In the genomic region with DNA sequence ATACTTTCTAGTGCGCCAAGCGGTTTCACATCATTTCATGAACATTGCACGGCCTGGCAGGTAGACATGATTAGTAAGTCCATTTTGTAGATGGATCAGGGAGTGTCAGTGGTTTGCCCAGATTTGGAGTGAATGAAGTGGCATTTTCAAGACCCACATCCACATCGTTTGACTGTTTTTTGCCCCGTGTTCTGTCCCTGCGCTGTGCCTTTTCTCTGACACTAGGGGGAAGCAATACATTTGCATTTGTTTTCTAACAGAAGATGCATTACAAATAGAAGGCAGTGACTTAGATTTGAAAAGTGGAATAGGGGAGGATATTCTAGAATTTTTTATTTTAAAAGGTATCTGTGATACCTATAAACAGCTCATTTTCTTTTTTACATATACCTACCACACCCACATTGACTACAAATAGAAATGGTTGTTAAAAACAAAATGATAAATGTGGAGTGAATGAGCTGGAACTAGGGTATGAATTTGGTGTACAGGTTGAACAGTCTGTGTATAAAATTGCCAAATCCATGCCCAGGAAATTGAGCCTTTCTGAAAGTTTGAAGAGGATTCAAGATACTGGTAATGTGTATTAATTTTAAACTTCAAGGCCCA, we compare ENCODE assay signal across 9 cellular contexts.
DNase-seq lines count a peak whose midpoint lies in the region; ATAC-seq, FAIRE-seq and TF ChIP-seq lines count a peak whose summit lies in the region.
"Had no signal": no experiment of that assay in that cellular context is flagged by ENCODE, and none has a peak within 500 bp of the region (broad histone marks: within the 10 kb centered on the region; RNA-seq: fewer than 3 reads in every experiment).

No MANE protein-coding gene starts in this region.

- FAIRE-seq in GM19239 (lab: Jason Lieb, UNC), result peak; percentile 31

- DNase-seq in Calu3 (peak; percentile 27), GM19239 (ENCODE audit: insufficient read length, low spot score) (no peak), NCI-H2107 (lab: John Stamatoyannopoulos, UW) (peak; percentile 48), osteoblast (ENCODE audit: insufficient read length, low spot score, missing footprints) (no peak), DMS153 treated with DMSO at 0.1 percent for 48 hours (lab: John Stamatoyannopoulos, UW; ENCODE audit: unreplicated experiment) (no peak), NCI-H128 (lab: John Stamatoyannopoulos, UW; ENCODE audit: unreplicated experiment) (no peak)

- H3K4me3 ChIP-seq in osteoblast (ENCODE audit: insufficient read depth, low read length), result no peak overlapping the region
- H3K4me3 ChIP-seq: lung had no signal

- H3K27me3 ChIP-seq in osteoblast (ENCODE audit: insufficient read depth, low read length), result no peaks in the 10 kb centered on the region

- H3K27ac Mint-ChIP-seq in Calu3 (ENCODE audit: unreplicated experiment), result no peak overlapping the region
- H3K27ac Mint-ChIP-seq in brain, result peak overlapping the region in 1 of 5 experiments; percentile 18

- BruUV-seq in Calu3 (replicated peaks; lab: Mats Ljungman, UMichigan), result no TSS peak

- peak; percentile 79 for TF ChIP-seq CTCF in Calu3 (IDR thresholded peaks at IDR 0.05; ENCODE audit: unreplicated experiment)
- TF ChIP-seq CTCF in brain (conservative IDR thresholded peaks at IDR 0.05), result peak; percentile 51 to 69
- peak; percentile 78 for TF ChIP-seq CTCF in osteoblast (IDR thresholded peaks at IDR 0.05; ENCODE audit: extremely low read depth, low read depth, low read length)

- H3K9me3 Mint-ChIP-seq in Calu3 (ENCODE audit: low read depth, unreplicated experiment) (no peaks in the 10 kb centered on the region), brain (no peaks in the 10 kb centered on the region)

- H4K20me1 ChIP-seq in osteoblast (ENCODE audit: insufficient read depth, low read length), result no peaks in the 10 kb centered on the region

- no peaks in the 10 kb centered on the region for H3K4me1 ChIP-seq in osteoblast (ENCODE audit: insufficient read depth, low read length)

- H3K27ac ChIP-seq in osteoblast (ENCODE audit: low read depth, low read length), result no peak overlapping the region

- CTCF ChIA-PET in Calu3 (lab: Charles Lee), result interaction anchor here (1.0 kb wide), 1 partner anchor 844 kb away, joined by 3 read pairs; no protein-coding TSS in a partner anchor

- no peaks in the 10 kb centered on the region for H3K4me1 Mint-ChIP-seq in Calu3 (ENCODE audit: low read depth, unreplicated experiment)
- no peaks in the 10 kb centered on the region for H3K4me1 Mint-ChIP-seq in brain

- peaks cover 3% of the 10 kb centered on the region for H3K36me3 ChIP-seq in osteoblast (ENCODE audit: insufficient read depth, low read length)

- no peak overlapping the region for H3K4me2 ChIP-seq in osteoblast (ENCODE audit: insufficient read depth, low read length)

- H3K79me2 ChIP-seq in osteoblast (ENCODE audit: insufficient read depth, low read length), result no peaks in the 10 kb centered on the region

- H2AFZ ChIP-seq in osteoblast (ENCODE audit: low read length), result no peak overlapping the region

- H3K4me3 Mint-ChIP-seq in Calu3 (ENCODE audit: low read depth, unreplicated experiment) (no peak overlapping the region), brain (no peak overlapping the region)

- no peaks in the 10 kb centered on the region for H3K9me3 ChIP-seq in osteoblast (ENCODE audit: low read depth, low read length)

- ATAC-seq in GM18861 (IDR thresholded peaks at IDR 0.05; ENCODE audit: unreplicated experiment), result no peak

- no peaks in the 10 kb centered on the region for H3K36me3 Mint-ChIP-seq in Calu3 (ENCODE audit: insufficient read depth, unreplicated experiment)
- peaks cover 14% of the 10 kb centered on the region for H3K36me3 Mint-ChIP-seq in brain

- H3K27me3 Mint-ChIP-seq in Calu3 (ENCODE audit: unreplicated experiment), result no peaks in the 10 kb centered on the region
- no peaks in the 10 kb centered on the region for H3K27me3 Mint-ChIP-seq in brain

- intact Hi-C loops in Calu3 (cut with micrococcal nuclease; ENCODE audit: unreplicated experiment), result loop anchor here (5.0 kb wide), 1 partner anchor 846 kb away; no protein-coding TSS in a partner anchor

Comparison
In these comparisons a context has a peak if more than half of its experiments do, and no peak if none do; other contexts are left out.
1. DNase-seq: peak in Calu3 (single experiment) and NCI-H2107 (single experiment); none in GM19239 (single experiment), osteoblast (single experiment), DMS153 treated with DMSO at 0.1 percent for 48 hours (single experiment) and NCI-H128 (single experiment).
2. Peak in every context shown above with its lines, with median percentiles within 50 percentile points of each other: CTCF ChIP-seq.